Comparison of ENCODE assay signal across 17 cellular contexts in the genomic region with DNA sequence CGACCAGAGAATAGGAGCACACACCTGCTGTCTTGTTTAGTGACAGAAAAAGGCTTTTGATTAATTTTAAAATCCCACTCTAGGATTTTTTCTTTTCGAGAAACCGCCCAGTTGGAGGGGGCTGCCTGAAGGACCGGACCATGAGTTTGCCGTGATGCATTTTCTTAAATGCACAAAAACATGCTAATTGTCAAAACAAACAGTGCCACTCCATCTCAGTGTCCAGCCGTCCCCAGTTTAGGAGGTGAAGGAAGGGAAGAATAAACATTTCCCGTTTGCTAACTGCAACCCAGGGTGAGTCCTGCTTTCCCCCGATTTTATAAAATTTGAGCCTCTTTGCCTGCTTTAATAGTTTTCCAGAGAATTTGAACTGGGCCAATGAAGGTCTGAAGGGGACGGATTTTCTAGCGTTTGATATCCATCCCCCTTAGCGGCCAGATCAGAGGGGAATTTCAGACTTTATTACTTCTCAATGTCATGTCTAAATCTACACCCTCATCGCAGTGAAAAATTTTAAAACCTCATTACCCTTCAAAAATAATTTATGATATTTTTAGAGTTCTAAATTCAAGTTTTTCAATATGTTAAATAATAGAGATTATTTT. TPM values are rescaled to one million over a fixed set of nuclear protein-coding genes. Genes with fewer than 3 reads are reported as not detected.
DNase-seq lines count a peak whose midpoint lies in the region; ATAC-seq, FAIRE-seq and TF ChIP-seq lines count a peak whose summit lies in the region.
"Had no signal": no experiment of that assay in that cellular context is flagged by ENCODE, and none has a peak within 500 bp of the region (broad histone marks: within the 10 kb centered on the region; RNA-seq: fewer than 3 reads in every experiment).

No MANE protein-coding gene starts in this region.

- no peaks in the 10 kb centered on the region for H3K36me3 ChIP-seq in HepG2 (replicated peaks in 1 of 2; ENCODE audit: control insufficient read depth in 1 of 2, insufficient read depth in 2 of 2, low read length in 2 of 2)
- no peaks in the 10 kb centered on the region for H3K36me3 ChIP-seq in right lobe of liver
- peaks cover 4% of the 10 kb centered on the region for H3K36me3 ChIP-seq in mammary epithelial cell (ENCODE audit: insufficient read depth, low read length)
- H3K36me3 ChIP-seq in kidney epithelial cell (ENCODE audit: control insufficient read depth, insufficient read depth, low read length) = peaks cover 1% of the 10 kb centered on the region
- H3K36me3 ChIP-seq in aorta (ENCODE audit: control insufficient read depth in 1 of 2, insufficient read depth in 2 of 2, low read length in 1 of 2) = no peaks in the 10 kb centered on the region
- H3K36me3 ChIP-seq: adrenal gland, HAP-1, spleen had no signal

- peaks cover 22 to 82% of the 10 kb centered on the region in 2 experiments for H3K27me3 ChIP-seq in HepG2 (ENCODE audit: control insufficient read depth in 1 of 2, insufficient read depth in 2 of 2, low read length in 2 of 2)
- peaks cover 0 to 18% of the 10 kb centered on the region in 2 donors for H3K27me3 ChIP-seq in right lobe of liver
- H3K27me3 ChIP-seq in mammary epithelial cell (ENCODE audit: insufficient read depth, low read length) = no peaks in the 10 kb centered on the region
- H3K27me3 ChIP-seq in kidney epithelial cell (ENCODE audit: control insufficient read depth, insufficient read depth, low read length) = peaks cover 2% of the 10 kb centered on the region
- no peaks in the 10 kb centered on the region for H3K27me3 ChIP-seq in aorta (ENCODE audit: control insufficient read depth in 1 of 2, insufficient read depth in 2 of 2, low read length in 1 of 2)

- ATAC-seq in HepG2 = no peak
- ATAC-seq in right lobe of liver = no peak
- no peak for ATAC-seq in aorta (ENCODE audit: low FRiP score)
- no peak for ATAC-seq in HG02623 (IDR thresholded peaks at IDR 0.05; ENCODE audit: unreplicated experiment)
- ATAC-seq in WTC11 = no peak
- ATAC-seq: left lobe of liver had no signal

- H4K20me1 ChIP-seq in HepG2 (ENCODE audit: insufficient read depth, low read length) (no peaks in the 10 kb centered on the region), mammary epithelial cell (ENCODE audit: insufficient read depth, low read length) (no peaks in the 10 kb centered on the region)

- H3K4me3 ChIP-seq in HepG2 (replicated peaks in 1 of 3; ENCODE audit: insufficient read depth in 1 of 3, low read depth in 2 of 3, low read length in 3 of 3) (no peak overlapping the region), right lobe of liver (no peak overlapping the region), mammary epithelial cell (replicated peaks in 1 of 3; ENCODE audit: insufficient read depth in 1 of 3, low read depth in 2 of 3, low read length in 3 of 3) (peak overlapping the region; percentile 77 to 84 (median 82)), kidney epithelial cell (ENCODE audit: low read depth, low read length) (peak overlapping the region; percentile 89), aorta (ENCODE audit: low read length in 2 of 2) (peak overlapping the region; percentile 85 to 98)
- H3K4me3 ChIP-seq: HAP-1, spleen had no signal

- no peak overlapping the region for H3K4me3 Mint-ChIP-seq in WTC11

- DNase-seq in HepG2 (ENCODE audit: low spot score) (no peak), right lobe of liver (no peak), mammary epithelial cell (no peak), kidney epithelial cell (ENCODE audit: low read depth) (no peak), aorta (no peak), WTC11 (ENCODE audit: low spot score) (no peak)
- no peak for DNase-seq in activated CD8-positive, alpha-beta memory T cell treated with anti-CD3 and anti-CD28 coated beads, Interleukin-2, amount 50 U/mL, for 4 hours
- DNase-seq: activated CD4-positive, alpha-beta T cell treated with anti-CD3 and anti-CD28 coated beads for 48 hours; adrenal gland; effector CD4-positive, alpha-beta T cell; NCI-H2029; RPMI8226; spleen had no signal

- H3K79me2 ChIP-seq in HepG2 (ENCODE audit: insufficient read depth, low read length) (no peaks in the 10 kb centered on the region), mammary epithelial cell (ENCODE audit: insufficient read depth, low read length) (peaks cover 49% of the 10 kb centered on the region)

- dilution Hi-C loops in mammary epithelial cell (cut with HindIII; ENCODE audit: low sequenced_read_pairs) = loop anchor here (5.0 kb wide), 1 partner anchor 42 kb away; no protein-coding TSS in a partner anchor

- TF ChIP-seq CTCF in HepG2 (CRISPR knock-in tag; IDR thresholded peaks at IDR 0.05) = no peak
- no peak for TF ChIP-seq CTCF in right lobe of liver (IDR thresholded peaks at IDR 0.05)
- TF ChIP-seq CTCF in mammary epithelial cell (conservative IDR thresholded peaks at IDR 0.05 in 1 of 2, IDR thresholded peaks at IDR 0.05 in 1 of 2; ENCODE audit: extremely low read depth in 1 of 2, insufficient read depth in 1 of 2, low read depth in 1 of 2, low read length in 2 of 2) = no peak
- no peak for TF ChIP-seq CTCF in kidney epithelial cell (IDR thresholded peaks at IDR 0.05; ENCODE audit: insufficient read depth, low read length, poor library complexity, severe bottlenecking)
- TF ChIP-seq CTCF in WTC11 (IDR thresholded peaks at IDR 0.05) = no peak

- H3K36me3 Mint-ChIP-seq in WTC11 = no peaks in the 10 kb centered on the region

- no peak for TF ChIP-seq RAD21 in HepG2 (CRISPR knock-in tag; IDR thresholded peaks at IDR 0.05)

- intact Hi-C loops in HepG2 (cut with micrococcal nuclease; ENCODE audit: unreplicated experiment) (no loop called here), right lobe of liver (cut with DNase I) (loop anchor here in 1 of 2 donors (5.0 to 10.0 kb wide), 2 partner anchors 495 to 702 kb away; no protein-coding TSS in a partner anchor), mammary epithelial cell (cut with micrococcal nuclease) (loop anchor here (1.0 to 5.0 kb wide), 3 partner anchors 239 to 1057 kb away; no protein-coding TSS in a partner anchor), aorta (cut with DNase I) (loop anchor here (5.0 to 10.0 kb wide), 6 partner anchors 172 to 815 kb away; partner anchors contain the start of gene FBXO31 (in 1 of the 2))

- H2AFZ ChIP-seq in HepG2 (ENCODE audit: low read length) (no peak overlapping the region), mammary epithelial cell (ENCODE audit: low read depth, low read length) (no peak overlapping the region)

- H3K9me3 ChIP-seq in HepG2 (ENCODE audit: low read length) (no peaks in the 10 kb centered on the region), right lobe of liver (no peaks in the 10 kb centered on the region), mammary epithelial cell (replicated peaks; ENCODE audit: insufficient read depth, low read length) (no peaks in the 10 kb centered on the region), aorta (ENCODE audit: control insufficient read depth, low read length) (no peaks in the 10 kb centered on the region)
- H3K9me3 ChIP-seq: adrenal gland, HAP-1, spleen had no signal

- H3K4me1 ChIP-seq in HepG2 (ENCODE audit: insufficient read depth, low read length) = no peaks in the 10 kb centered on the region
- H3K4me1 ChIP-seq in right lobe of liver = peaks cover 0 to 6% (median 0%) of the 10 kb centered on the region in 4 donors
- H3K4me1 ChIP-seq in mammary epithelial cell (ENCODE audit: insufficient read depth, low read length) = no peaks in the 10 kb centered on the region
- H3K4me1 ChIP-seq in aorta (ENCODE audit: control insufficient read depth in 1 of 2, insufficient read depth in 2 of 2, low read length in 2 of 2) = no peaks in the 10 kb centered on the region
- H3K4me1 ChIP-seq: adrenal gland, HAP-1 had no signal

- no peak overlapping the region for H3K4me2 ChIP-seq in HepG2 (ENCODE audit: low read depth, low read length)
- H3K4me2 ChIP-seq in mammary epithelial cell (ENCODE audit: insufficient read depth, low read depth, low read length) = peak overlapping the region; percentile 76

- no peak for TF ChIP-seq POLR2A in HepG2 (IDR thresholded peaks at IDR 0.05; ENCODE audit: insufficient read depth in 1 of 2, low read depth in 2 of 2, low read length in 2 of 2)
- TF ChIP-seq POLR2A in right lobe of liver (IDR thresholded peaks at IDR 0.05) = no peak

- BruUV-seq in HepG2 (replicated peaks; lab: Mats Ljungman, UMichigan) (no TSS peak), mammary epithelial cell (replicated peaks; lab: Mats Ljungman, UMichigan) (no TSS peak)

- no peak for FAIRE-seq in HepG2 (lab: Jason Lieb, UNC)

- CTCF ChIA-PET in HepG2 (lab: Yijun Ruan, JAX; ENCODE audit: low intra/inter-chr PET ratio, low total read pairs) (interaction anchor here (0.6 kb wide), 1 partner anchor 303 kb away, joined by 4 read pairs; no protein-coding TSS in a partner anchor), mammary epithelial cell (lab: Charles Lee; ENCODE audit: low non-redundant PET) (no interaction called here), WTC11 (lab: Charles Lee) (interaction anchor here (0.6 to 2.0 kb wide), 3 partner anchors 191 to 493 kb away, joined by 3 to 12 read pairs (median 6); no protein-coding TSS in a partner anchor)

- H3K9ac ChIP-seq in HepG2 (ENCODE audit: insufficient read depth, low read depth, low read length) (no peak overlapping the region), mammary epithelial cell (ENCODE audit: insufficient read depth, low read length) (peak overlapping the region; percentile 78)

- no peaks in the 10 kb centered on the region for H3K9me3 Mint-ChIP-seq in WTC11

- 1% methylated on average over 12 of the region's 12 CpGs for WGBS in HepG2 (ENCODE audit: low lambda C conversion rate)
- 20% methylated on average over 12 of the region's 12 CpGs for WGBS in right lobe of liver (ENCODE audit: insufficient coverage, low coverage, low lambda C conversion rate, missing lambda C conversion rate)
- WGBS in mammary epithelial cell (ENCODE audit: low coverage, missing lambda C conversion rate) = 70% methylated on average over 12 of the region's 12 CpGs
- WGBS in aorta, 2 donors = 1 to 4% methylated on average over 12 of the region's 12 CpGs

- H3K27me3 Mint-ChIP-seq in WTC11 (ENCODE audit: low read depth) = peaks cover 94% of the 10 kb centered on the region

- no peak overlapping the region for H3K27ac ChIP-seq in HepG2 (ENCODE audit: extremely low read length, insufficient read depth, low read length)
- H3K27ac ChIP-seq in right lobe of liver = no peak overlapping the region
- no peak overlapping the region for H3K27ac ChIP-seq in mammary epithelial cell (ENCODE audit: insufficient read depth, low read depth, low read length)
- peak overlapping the region; percentile 47 to 59 for H3K27ac ChIP-seq in aorta (ENCODE audit: low read depth in 1 of 2, low read length in 2 of 2)
- H3K27ac ChIP-seq: spleen had no signal

- H3K27ac Mint-ChIP-seq in WTC11 = no peak overlapping the region

- in situ Hi-C loops in HepG2 (cut with HindIII; ENCODE audit: extremely low pct_ligation_motif_present, low pct_unique_long_range_greater_than_20kb) = loop anchor here (5.0 to 10.0 kb wide), 4 partner anchors 305 to 705 kb away; no protein-coding TSS in a partner anchor
- in situ Hi-C loops in mammary epithelial cell (cut with MboI; ENCODE audit: low sequenced_read_pairs in 2 of 2) = loop anchor here (5.0 to 25.0 kb wide), 6 partner anchors 447 to 817 kb away; partner anchors contain the start of genes FBXO31 (in 1 of the 2) and MAP1LC3B (in 1 of the 2)

- peaks cover 57% of the 10 kb centered on the region for H3K4me1 Mint-ChIP-seq in WTC11

- POLR2A ChIA-PET in HepG2 (lab: Yijun Ruan, JAX) (no interaction called here), WTC11 (lab: Charles Lee) (no interaction called here)

- TF ChIP-seq EP300 in HepG2 (IDR thresholded peaks at IDR 0.05; ENCODE audit: low read depth in 2 of 2, low read length in 2 of 2) (no peak), HepG2 (CRISPR knock-in tag; IDR thresholded peaks at IDR 0.05; ENCODE audit: borderline replicate concordance) (no peak)

RNA-seq across cellular contexts. Expression of gene FOXC2, which starts 3.3 kb away (rescaled TPM):
- not detected in 2 replicates for total RNA-seq in HepG2 (2016; rRNA removed; fragmentation: Illumina TruSeq; extraction: Trizol)
- total RNA-seq in HepG2 (2016; cell fraction: cytosol; rRNA removed; fragmentation: Illumina TruSeq; extraction: Trizol; ENCODE audit: low read depth) = not detected in 2 replicates
- not detected in 2 replicates for total RNA-seq in HepG2 (2016; cell fraction: insoluble cytoplasmic fraction; rRNA removed; fragmentation: Illumina TruSeq; extraction: Trizol)
- not detected in 2 replicates for total RNA-seq in HepG2 (2016; cell fraction: membrane; rRNA removed; fragmentation: Illumina TruSeq; extraction: Trizol)
- not detected in 2 replicates for total RNA-seq in HepG2 (2016; cell fraction: nucleus; rRNA removed; fragmentation: Illumina TruSeq; extraction: Trizol)
- polyA plus RNA-seq in HepG2 (2011; rRNA removed) = 0.05 TPM in 1 of 2 replicates, not detected in the other
- polyA plus RNA-seq in HepG2 (2011; cell fraction: cytosol; rRNA removed) = not detected in 2 replicates
- polyA plus RNA-seq in HepG2 (2011; cell fraction: nucleus; rRNA removed) = 0.26 and 0.31 TPM in 2 replicates
- 0.08 TPM in 1 of 2 replicates, not detected in the other for polyA plus RNA-seq in HepG2 (2012)
- not detected in 2 replicates for polyA plus RNA-seq in HepG2 (2016; cell fraction: cytosol; fragmentation: Illumina TruSeq; extraction: Trizol; ENCODE audit: low read depth)
- polyA plus RNA-seq in HepG2 (2016; cell fraction: insoluble cytoplasmic fraction; fragmentation: Illumina TruSeq; extraction: Trizol; ENCODE audit: low read depth) = not detected in 2 replicates
- polyA plus RNA-seq in HepG2 (2016; cell fraction: membrane; fragmentation: Illumina TruSeq; extraction: Trizol; ENCODE audit: low read depth) = not detected in 2 replicates
- polyA plus RNA-seq in HepG2 (2016; cell fraction: nucleus; fragmentation: Illumina TruSeq; extraction: Trizol; ENCODE audit: insufficient read depth, low read depth) = not detected in 2 replicates
- 0.82 TPM in 1 of 2 replicates, not detected in the other for polyA minus RNA-seq in HepG2 (2011; rRNA and poly(A)+ RNA removed; ENCODE audit: low replicate concordance)
- polyA minus RNA-seq in HepG2 (2011; cell fraction: cytosol; rRNA and poly(A)+ RNA removed) = not detected in 2 replicates
- polyA minus RNA-seq in HepG2 (2011; cell fraction: nucleus; rRNA and poly(A)+ RNA removed) = 0.13 TPM in 1 of 2 replicates, not detected in the other
- total RNA-seq in right lobe of liver = under 1 TPM in 1 of 6 experiments, not detected in 5; 0.20 TPM
- 10 to 100 TPM in 1 of 2 donors, 1 to 10 TPM in 1; 1.3 to 13.3 TPM for total RNA-seq in mammary epithelial cell
- polyA plus RNA-seq in mammary epithelial cell = 1.3 TPM
- 0.98 TPM for polyA minus RNA-seq in mammary epithelial cell
- 12.1 and 12.2 TPM in 2 replicates for total RNA-seq in kidney epithelial cell
- total RNA-seq in aorta = 10 to 100 TPM; 29.0 to 45.4 TPM
- polyA plus RNA-seq in aorta = 10 to 100 TPM in 1 of 2 donors, 1 to 10 TPM in 1; 8.6 to 22.8 TPM
- total RNA-seq in WTC11 (2021) = 0.18 to 0.28 TPM (median 0.21 TPM) in 3 replicates
- total RNA-seq: spleen; T-helper 2 cell treated with Interferon-gamma antibody and Interleukin-4, amounts not matched to agents 100 ng/mL and 5 ng/mL, for 36 hours had no signal

RNA-seq across cellular contexts. Expression of gene FOXL1, which starts 8.4 kb away (rescaled TPM):
- total RNA-seq in HepG2 (2016; rRNA removed; fragmentation: Illumina TruSeq; extraction: Trizol) (not detected in 2 replicates), right lobe of liver (under 1 TPM in 4 of 6 experiments, not detected in 2; 0.15 to 0.74 (median 0.46) TPM), mammary epithelial cell (1 to 10 TPM; 2.2 to 8.0 TPM), kidney epithelial cell (9.0 and 9.2 TPM in 2 replicates), aorta (10 to 100 TPM; 23.8 to 34.4 TPM), WTC11 (2021) (0.23 to 0.34 TPM (median 0.33 TPM) in 3 replicates)
- total RNA-seq in HepG2 (2016; cell fraction: cytosol; rRNA removed; fragmentation: Illumina TruSeq; extraction: Trizol; ENCODE audit: low read depth) = not detected in 2 replicates
- not detected in 2 replicates for total RNA-seq in HepG2 (2016; cell fraction: insoluble cytoplasmic fraction; rRNA removed; fragmentation: Illumina TruSeq; extraction: Trizol)
- not detected in 2 replicates for total RNA-seq in HepG2 (2016; cell fraction: membrane; rRNA removed; fragmentation: Illumina TruSeq; extraction: Trizol)
- not detected in 2 replicates for total RNA-seq in HepG2 (2016; cell fraction: nucleus; rRNA removed; fragmentation: Illumina TruSeq; extraction: Trizol)
- polyA plus RNA-seq in HepG2 (2011; rRNA removed) (not detected in 2 replicates), mammary epithelial cell (1.2 TPM), aorta (10 to 100 TPM in 1 of 2 donors, 1 to 10 TPM in 1; 4.3 to 11.9 TPM)
- polyA plus RNA-seq in HepG2 (2011; cell fraction: cytosol; rRNA removed) = 0.01 TPM in 1 of 2 replicates, not detected in the other
- not detected in 2 replicates for polyA plus RNA-seq in HepG2 (2011; cell fraction: nucleus; rRNA removed)
- polyA plus RNA-seq in HepG2 (2012) = not detected in 2 replicates
- not detected in 2 replicates for polyA plus RNA-seq in HepG2 (2016; cell fraction: cytosol; fragmentation: Illumina TruSeq; extraction: Trizol; ENCODE audit: low read depth)
- not detected in 2 replicates for polyA plus RNA-seq in HepG2 (2016; cell fraction: insoluble cytoplasmic fraction; fragmentation: Illumina TruSeq; extraction: Trizol; ENCODE audit: low read depth)
- polyA plus RNA-seq in HepG2 (2016; cell fraction: membrane; fragmentation: Illumina TruSeq; extraction: Trizol; ENCODE audit: low read depth) = not detected in 2 replicates
- polyA plus RNA-seq in HepG2 (2016; cell fraction: nucleus; fragmentation: Illumina TruSeq; extraction: Trizol; ENCODE audit: insufficient read depth, low read depth) = not detected in 2 replicates
- 1.1 TPM in 1 of 2 replicates, not detected in the other for polyA minus RNA-seq in HepG2 (2011; rRNA and poly(A)+ RNA removed; ENCODE audit: low replicate concordance)
- not detected in 2 replicates for polyA minus RNA-seq in HepG2 (2011; cell fraction: cytosol; rRNA and poly(A)+ RNA removed)
- polyA minus RNA-seq in HepG2 (2011; cell fraction: nucleus; rRNA and poly(A)+ RNA removed) = not detected in 2 replicates
- 0.47 TPM for polyA minus RNA-seq in mammary epithelial cell
- total RNA-seq: spleen; T-helper 2 cell treated with Interferon-gamma antibody and Interleukin-4, amounts not matched to agents 100 ng/mL and 5 ng/mL, for 36 hours had no signal

RNA-seq across cellular contexts. Expression of gene MTHFSD, which starts 14.9 kb away (rescaled TPM):
- total RNA-seq in HepG2 (2016; rRNA removed; fragmentation: Illumina TruSeq; extraction: Trizol) = 8.9 and 16.3 TPM in 2 replicates
- 3.0 and 3.2 TPM in 2 replicates for total RNA-seq in HepG2 (2016; cell fraction: cytosol; rRNA removed; fragmentation: Illumina TruSeq; extraction: Trizol; ENCODE audit: low read depth)
- 9.5 and 14.5 TPM in 2 replicates for total RNA-seq in HepG2 (2016; cell fraction: insoluble cytoplasmic fraction; rRNA removed; fragmentation: Illumina TruSeq; extraction: Trizol)
- 6.0 and 6.1 TPM in 2 replicates for total RNA-seq in HepG2 (2016; cell fraction: membrane; rRNA removed; fragmentation: Illumina TruSeq; extraction: Trizol)
- 21.7 and 25.7 TPM in 2 replicates for total RNA-seq in HepG2 (2016; cell fraction: nucleus; rRNA removed; fragmentation: Illumina TruSeq; extraction: Trizol)
- polyA plus RNA-seq in HepG2 (2011; rRNA removed) = 14.2 and 15.8 TPM in 2 replicates
- 5.8 and 6.4 TPM in 2 replicates for polyA plus RNA-seq in HepG2 (2011; cell fraction: cytosol; rRNA removed)
- 85.9 and 86.6 TPM in 2 replicates for polyA plus RNA-seq in HepG2 (2011; cell fraction: nucleus; rRNA removed)
- 8.3 and 11.3 TPM in 2 replicates for polyA plus RNA-seq in HepG2 (2012)
- 1.9 and 2.3 TPM in 2 replicates for polyA plus RNA-seq in HepG2 (2016; cell fraction: cytosol; fragmentation: Illumina TruSeq; extraction: Trizol; ENCODE audit: low read depth)
- 9.8 and 13.1 TPM in 2 replicates for polyA plus RNA-seq in HepG2 (2016; cell fraction: insoluble cytoplasmic fraction; fragmentation: Illumina TruSeq; extraction: Trizol; ENCODE audit: low read depth)
- polyA plus RNA-seq in HepG2 (2016; cell fraction: membrane; fragmentation: Illumina TruSeq; extraction: Trizol; ENCODE audit: low read depth) = 4.8 and 5.1 TPM in 2 replicates
- polyA plus RNA-seq in HepG2 (2016; cell fraction: nucleus; fragmentation: Illumina TruSeq; extraction: Trizol; ENCODE audit: insufficient read depth, low read depth) = 28.2 and 29.9 TPM in 2 replicates
- 27.7 and 27.8 TPM in 2 replicates for polyA minus RNA-seq in HepG2 (2011; rRNA and poly(A)+ RNA removed; ENCODE audit: low replicate concordance)
- 5.9 and 9.4 TPM in 2 replicates for polyA minus RNA-seq in HepG2 (2011; cell fraction: cytosol; rRNA and poly(A)+ RNA removed)
- 76.5 and 82.9 TPM in 2 replicates for polyA minus RNA-seq in HepG2 (2011; cell fraction: nucleus; rRNA and poly(A)+ RNA removed)
- total RNA-seq in right lobe of liver = 10 to 100 TPM in 2 of 6 experiments, 1 to 10 TPM in 4; 5.9 to 11.6 (median 9.0) TPM
- total RNA-seq in mammary epithelial cell = 10 to 100 TPM; 17.3 to 25.4 TPM
- polyA plus RNA-seq in mammary epithelial cell = 11.3 TPM
- 1.4 TPM for polyA minus RNA-seq in mammary epithelial cell
- 17.4 and 26.1 TPM in 2 replicates for total RNA-seq in kidney epithelial cell
- total RNA-seq in aorta = 10 to 100 TPM; 14.0 to 23.1 TPM
- 10 to 100 TPM in 1 of 2 donors, 1 to 10 TPM in 1; 2.3 to 13.2 TPM for polyA plus RNA-seq in aorta
- total RNA-seq in WTC11 (2021) = 14.1 to 15.7 TPM (median 15.3 TPM) in 3 replicates

RNA-seq across cellular contexts. Expression of gene FOXF1, which starts 59.6 kb away (rescaled TPM):
- total RNA-seq in HepG2 (2016; rRNA removed; fragmentation: Illumina TruSeq; extraction: Trizol) = not detected in 2 replicates
- total RNA-seq in HepG2 (2016; cell fraction: cytosol; rRNA removed; fragmentation: Illumina TruSeq; extraction: Trizol; ENCODE audit: low read depth) = not detected in 2 replicates
- total RNA-seq in HepG2 (2016; cell fraction: insoluble cytoplasmic fraction; rRNA removed; fragmentation: Illumina TruSeq; extraction: Trizol) = not detected in 2 replicates
- not detected in 2 replicates for total RNA-seq in HepG2 (2016; cell fraction: membrane; rRNA removed; fragmentation: Illumina TruSeq; extraction: Trizol)
- not detected in 2 replicates for total RNA-seq in HepG2 (2016; cell fraction: nucleus; rRNA removed; fragmentation: Illumina TruSeq; extraction: Trizol)
- polyA plus RNA-seq in HepG2 (2011; rRNA removed) = not detected in 2 replicates
- polyA plus RNA-seq in HepG2 (2011; cell fraction: cytosol; rRNA removed) = not detected in 2 replicates
- not detected in 2 replicates for polyA plus RNA-seq in HepG2 (2011; cell fraction: nucleus; rRNA removed)
- not detected in 2 replicates for polyA plus RNA-seq in HepG2 (2012)
- polyA plus RNA-seq in HepG2 (2016; cell fraction: cytosol; fragmentation: Illumina TruSeq; extraction: Trizol; ENCODE audit: low read depth) = not detected in 2 replicates
- polyA plus RNA-seq in HepG2 (2016; cell fraction: insoluble cytoplasmic fraction; fragmentation: Illumina TruSeq; extraction: Trizol; ENCODE audit: low read depth) = not detected in 2 replicates
- polyA plus RNA-seq in HepG2 (2016; cell fraction: membrane; fragmentation: Illumina TruSeq; extraction: Trizol; ENCODE audit: low read depth) = not detected in 2 replicates
- polyA plus RNA-seq in HepG2 (2016; cell fraction: nucleus; fragmentation: Illumina TruSeq; extraction: Trizol; ENCODE audit: insufficient read depth, low read depth) = not detected in 2 replicates
- 5.0 TPM in 1 of 2 replicates, not detected in the other for polyA minus RNA-seq in HepG2 (2011; rRNA and poly(A)+ RNA removed; ENCODE audit: low replicate concordance)
- not detected in 2 replicates for polyA minus RNA-seq in HepG2 (2011; cell fraction: cytosol; rRNA and poly(A)+ RNA removed)
- polyA minus RNA-seq in HepG2 (2011; cell fraction: nucleus; rRNA and poly(A)+ RNA removed) = not detected in 2 replicates
- total RNA-seq in right lobe of liver = 1 to 10 TPM in 5 of 6 experiments, under 1 TPM in 1; 0.58 to 1.6 (median 1.2) TPM
- not detected for total RNA-seq in mammary epithelial cell
- polyA plus RNA-seq in mammary epithelial cell = not detected
- polyA minus RNA-seq in mammary epithelial cell = not detected
- under 0.01 TPM in 1 of 2 replicates, not detected in the other for total RNA-seq in kidney epithelial cell
- 1 to 10 TPM in 1 of 2 donors, under 1 TPM in 1; 0.88 to 1.8 TPM for total RNA-seq in aorta
- polyA plus RNA-seq in aorta = under 1 TPM; 0.10 to 0.13 TPM
- 0.09 to 0.14 TPM in 2 of 3 replicates, not detected in the other for total RNA-seq in WTC11 (2021)
- total RNA-seq: T-helper 2 cell treated with Interferon-gamma antibody and Interleukin-4, amounts not matched to agents 100 ng/mL and 5 ng/mL, for 36 hours had no signal

Comparison
In these comparisons a context has a peak if more than half of its experiments do, and no peak if none do; other contexts are left out.
1. H3K27ac ChIP-seq: peak in aorta (2 of 2); none in HepG2 (single experiment), right lobe of liver (0 of 3) and mammary epithelial cell (single experiment).
2. H3K4me3 ChIP-seq: peak in mammary epithelial cell (3 of 3), kidney epithelial cell (single experiment) and aorta (2 of 2); none in HepG2 (0 of 3) and right lobe of liver (0 of 3).